5 cellular contexts compared by ENCODE assay signal in genomic region chr7:154080249-154080648, GRCh38. TPM values are rescaled to one million over a fixed set of nuclear protein-coding genes. Genes with fewer than 3 reads are reported as not detected.
"Had no signal": no experiment of that assay in that cellular context is flagged by ENCODE, and none has a peak within 500 bp of the region (broad histone marks: within the 10 kb centered on the region; RNA-seq: fewer than 3 reads in every experiment).

No MANE protein-coding gene starts in this region.

RNA-seq across cellular contexts. Expression of gene DPP6, which starts 28.1 kb away (rescaled TPM):
- total RNA-seq: HT-29, HT1080, IMR-90, K562 had no signal
- polyA plus RNA-seq: IgD-negative memory B cell, IMR-90, K562 had no signal
